Comparison of ENCODE assay signal across 25 cellular contexts in genomic region chr6:167650730-167651129, GRCh38.
"Had no signal": no experiment of that assay in that cellular context is flagged by ENCODE, and none has a peak within 500 bp of the region (broad histone marks: within the 10 kb centered on the region; RNA-seq: fewer than 3 reads in every experiment).

No MANE protein-coding gene starts in this region.

- H3K27me3 Mint-ChIP-seq: central memory CD8-positive, alpha-beta T cell had no signal

- H3K36me3 ChIP-seq: esophagus muscularis mucosa, left lung, lower lobe of right lung, pancreas, right atrium auricular region, suprapubic skin, tibial artery, upper lobe of right lung had no signal

- H3K9me3 ChIP-seq: esophagus muscularis mucosa, left lung, lower lobe of right lung, pancreas, psoas muscle, right atrium auricular region, suprapubic skin, tibial artery, upper lobe of right lung had no signal

- H3K4me3 ChIP-seq: esophagus muscularis mucosa, left lung, lower lobe of right lung, pancreas, psoas muscle, right atrium auricular region, suprapubic skin, tibial artery, upper lobe of right lung had no signal

- H3K27ac ChIP-seq: esophagus muscularis mucosa, left lung, lower lobe of right lung, pancreas, psoas muscle, right atrium auricular region, suprapubic skin, tibial artery, upper lobe of right lung had no signal

- H3K27ac Mint-ChIP-seq: activated naive CD8-positive, alpha-beta T cell; nephron progenitor cell; T-helper 2 cell treated with Interferon-gamma antibody and Interleukin-4, amounts not matched to agents 5 μg/mL and 100 μg/mL, for 36 hours had no signal

- H3K4me3 Mint-ChIP-seq: activated naive CD8-positive, alpha-beta T cell; central memory CD8-positive, alpha-beta T cell; nephron progenitor cell; T-helper 2 cell treated with Interferon-gamma antibody and Interleukin-4, amounts not matched to agents 5 μg/mL and 100 μg/mL, for 36 hours had no signal

- H3K4me1 ChIP-seq: lower lobe of right lung, pancreas, psoas muscle, suprapubic skin, tibial artery, upper lobe of right lung had no signal

- H3K9me3 Mint-ChIP-seq: central memory CD8-positive, alpha-beta T cell; nephron progenitor cell; T-helper 2 cell treated with Interferon-gamma antibody and Interleukin-4, amounts not matched to agents 5 μg/mL and 100 μg/mL, for 36 hours had no signal

- DNase-seq: activated CD4-positive, alpha-beta T cell treated with anti-CD3 and anti-CD28 coated beads for 48 hours; activated CD4-positive, alpha-beta T cell treated with anti-CD3 and anti-CD28 coated beads, Interleukin-2, amount 50 U/mL, for 48 hours; activated CD8-positive, alpha-beta memory T cell treated with anti-CD3 and anti-CD28 coated beads for 24 hours; activated effector memory CD4-positive, alpha-beta T cell treated with Interleukin-2 at 50 U/mL for 16 hours; activated naive CD4-positive, alpha-beta T cell treated with Interleukin-2 at 50 U/mL for 16 hours; anterior cingulate cortex; dermis blood vessel endothelial cell; effector CD4-positive, alpha-beta T cell; foreskin melanocyte; kidney glomerular epithelial cell; left lung; lower lobe of right lung; mesenchymal stem cell; nephron progenitor cell; psoas muscle; stimulated activated naive CD4-positive, alpha-beta T cell; tibial artery; upper lobe of right lung had no signal

- H3K27me3 ChIP-seq: left lung, pancreas, right atrium auricular region, upper lobe of right lung had no signal

- H3K36me3 Mint-ChIP-seq: activated naive CD8-positive, alpha-beta T cell had no signal

- ATAC-seq: left lung, pancreas, psoas muscle had no signal

- H3K4me1 Mint-ChIP-seq: central memory CD8-positive, alpha-beta T cell had no signal
